Comparison of ENCODE assay signal across 14 cellular contexts in genomic region chr17:17868637-17869522, GRCh38. TPM values are rescaled to one million over a fixed set of nuclear protein-coding genes. Genes with fewer than 3 reads are reported as not detected.
DNase-seq lines count a peak whose midpoint lies in the region; ATAC-seq and TF ChIP-seq lines count a peak whose summit lies in the region.
"Had no signal": no experiment of that assay in that cellular context is flagged by ENCODE, and none has a peak within 500 bp of the region (broad histone marks: within the 10 kb centered on the region; RNA-seq: fewer than 3 reads in every experiment).

No MANE protein-coding gene starts in this region.

- peak; percentile 31 for DNase-seq in NCI-H2227 (lab: John Stamatoyannopoulos, UW; ENCODE audit: unreplicated experiment)
- DNase-seq in NCI-H2227 treated with DMSO at 0.1 percent for 48 hours (lab: John Stamatoyannopoulos, UW) = no peak
- DNase-seq in fibroblast of villous mesenchyme (ENCODE audit: low read depth) = peak; percentile 76
- no peak for DNase-seq in upper lobe of right lung
- DNase-seq in GOT3 (lab: John Stamatoyannopoulos, UW) = no peak
- DNase-seq in hypothalamus (lab: John Stamatoyannopoulos, UW) = no peak
- DNase-seq in activated CD4-positive, alpha-beta T cell treated with anti-CD3 and anti-CD28 coated beads, Interleukin-2, amount 50 U/mL, for 1 hour = no peak
- DNase-seq: activated T-cell treated with anti-CD3 and anti-CD28 coated beads, Interleukin-2, amount 50 U/mL, for 1 hour; NCI-H1048; OCI-M1; T1000; upper lobe of left lung had no signal

- peak overlapping the region; percentile 43 for H3K27ac ChIP-seq in muscle layer of colon (ENCODE audit: low read depth, low read length)
- peak overlapping the region; percentile 20 for H3K27ac ChIP-seq in upper lobe of right lung
- H3K27ac ChIP-seq: cardiac muscle cell had no signal

- H3K9ac ChIP-seq in muscle layer of colon (ENCODE audit: low read length) = no peak overlapping the region

- peak; percentile 8 for ATAC-seq in upper lobe of right lung

- TF ChIP-seq CTCF in fibroblast of villous mesenchyme (IDR thresholded peaks at IDR 0.05; ENCODE audit: insufficient read depth, low read depth, low read length) (no peak), upper lobe of right lung (IDR thresholded peaks at IDR 0.05) (no peak)

- no peaks in the 10 kb centered on the region for H3K27me3 ChIP-seq in muscle layer of colon (ENCODE audit: control insufficient read depth in 1 of 2, insufficient read depth in 2 of 2, low read length in 2 of 2)
- H3K27me3 ChIP-seq in upper lobe of right lung = no peaks in the 10 kb centered on the region
- H3K27me3 ChIP-seq: upper lobe of left lung had no signal

- H3K4me3 ChIP-seq in fibroblast of villous mesenchyme (ENCODE audit: low read depth, low read length) = no peak overlapping the region
- no peak overlapping the region for H3K4me3 ChIP-seq in muscle layer of colon (ENCODE audit: low read depth in 1 of 2, low read length in 2 of 2)
- H3K4me3 ChIP-seq in upper lobe of right lung = no peak overlapping the region
- H3K4me3 ChIP-seq: cardiac muscle cell, upper lobe of left lung had no signal

- peaks cover 35% of the 10 kb centered on the region for H3K36me3 ChIP-seq in muscle layer of colon (ENCODE audit: insufficient read depth, low read length)
- H3K36me3 ChIP-seq in upper lobe of right lung = peaks cover 27% of the 10 kb centered on the region

- intact Hi-C loops in upper lobe of right lung (cut with DNase I) = loop anchor here (10.0 kb wide), 1 partner anchor 184 kb away; the partner anchor contains the start of gene RAI1

- no peaks in the 10 kb centered on the region for H3K9me3 ChIP-seq in muscle layer of colon (ENCODE audit: low read length)
- H3K9me3 ChIP-seq in upper lobe of right lung = no peaks in the 10 kb centered on the region
- H3K9me3 ChIP-seq: upper lobe of left lung had no signal

- peaks cover 11% of the 10 kb centered on the region for H3K4me1 ChIP-seq in muscle layer of colon (ENCODE audit: insufficient read depth, low read length)
- H3K4me1 ChIP-seq in upper lobe of right lung = no peaks in the 10 kb centered on the region

RNA-seq across cellular contexts. Expression of gene SREBF1, which starts 32.1 kb away (rescaled TPM):
- total RNA-seq in fibroblast of villous mesenchyme = 92.0 and 128 TPM in 2 replicates
- 80.8 TPM for total RNA-seq in upper lobe of right lung

Comparison
In these comparisons a context has a peak if more than half of its experiments do, and no peak if none do; other contexts are left out.
1. DNase-seq: peak in NCI-H2227 (single experiment) and fibroblast of villous mesenchyme (single experiment); none in NCI-H2227 treated with DMSO at 0.1 percent for 48 hours (single experiment), upper lobe of right lung (single experiment), GOT3 (single experiment), hypothalamus (0 of 51) and activated CD4-positive, alpha-beta T cell treated with anti-CD3 and anti-CD28 coated beads, Interleukin-2, amount 50 U/mL, for 1 hour (single experiment).